ENCODE assay signal across 2 cellular contexts in the genomic region with DNA sequence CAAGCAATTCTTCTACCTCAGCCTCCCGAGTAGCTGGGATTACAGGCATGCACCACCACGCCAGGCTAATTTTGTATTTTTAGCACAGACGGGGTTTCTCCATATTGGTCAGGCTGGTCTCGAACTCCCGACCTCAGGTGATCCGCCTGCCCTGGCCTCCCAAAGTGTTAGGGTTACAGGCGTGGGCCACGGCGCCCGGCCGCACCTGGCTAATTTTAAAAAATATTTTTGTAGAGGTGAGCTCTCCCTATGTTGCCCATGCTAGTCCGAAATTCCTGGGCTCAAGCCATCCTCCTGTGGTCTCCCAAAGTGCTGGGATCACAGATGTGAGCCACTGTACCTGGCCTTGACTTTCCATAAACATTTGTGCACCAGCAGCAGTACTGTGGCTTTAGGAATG. TPM values are rescaled to one million over a fixed set of nuclear protein-coding genes. Genes with fewer than 3 reads are reported as not detected.
"Had no signal": no experiment of that assay in that cellular context is flagged by ENCODE, and none has a peak within 500 bp of the region (broad histone marks: within the 10 kb centered on the region; RNA-seq: fewer than 3 reads in every experiment).

No MANE protein-coding gene starts in this region.

RNA-seq across cellular contexts. Expression of a gene that starts 10.1 kb away (rescaled TPM):
- total RNA-seq: activated CD8-positive, alpha-beta T cell treated with anti-CD3 and anti-CD28 coated beads, Interleukin-2, amount 10 ng/mL, durations not matched to agents 7 days and 5 days had no signal

RNA-seq across cellular contexts. Expression of a gene that starts 31.3 kb away (rescaled TPM):
- total RNA-seq: activated CD8-positive, alpha-beta T cell treated with anti-CD3 and anti-CD28 coated beads, Interleukin-2, amount 10 ng/mL, durations not matched to agents 7 days and 5 days; activated naive CD8-positive, alpha-beta T cell treated with anti-CD3 and anti-CD28 coated beads, Interleukin-2, amount 10 ng/mL, durations not matched to agents 7 days and 5 days had no signal
